Comparison of ENCODE assay signal across 1 cellular context in genomic region chr10:126235979-126236851, GRCh38.
A peak's percentile ranks its signal among the peaks of the same experiment; 100 is the strongest.
TF ChIP-seq lines count a peak whose summit lies in the region.

No MANE protein-coding gene starts in this region.

TF ChIP-seq in SK-N-SH, 30 proteins besides CTCF, POLR2A, EP300 and RAD21 (continued from another document):
- TF ChIP-seq, protein P1, sequence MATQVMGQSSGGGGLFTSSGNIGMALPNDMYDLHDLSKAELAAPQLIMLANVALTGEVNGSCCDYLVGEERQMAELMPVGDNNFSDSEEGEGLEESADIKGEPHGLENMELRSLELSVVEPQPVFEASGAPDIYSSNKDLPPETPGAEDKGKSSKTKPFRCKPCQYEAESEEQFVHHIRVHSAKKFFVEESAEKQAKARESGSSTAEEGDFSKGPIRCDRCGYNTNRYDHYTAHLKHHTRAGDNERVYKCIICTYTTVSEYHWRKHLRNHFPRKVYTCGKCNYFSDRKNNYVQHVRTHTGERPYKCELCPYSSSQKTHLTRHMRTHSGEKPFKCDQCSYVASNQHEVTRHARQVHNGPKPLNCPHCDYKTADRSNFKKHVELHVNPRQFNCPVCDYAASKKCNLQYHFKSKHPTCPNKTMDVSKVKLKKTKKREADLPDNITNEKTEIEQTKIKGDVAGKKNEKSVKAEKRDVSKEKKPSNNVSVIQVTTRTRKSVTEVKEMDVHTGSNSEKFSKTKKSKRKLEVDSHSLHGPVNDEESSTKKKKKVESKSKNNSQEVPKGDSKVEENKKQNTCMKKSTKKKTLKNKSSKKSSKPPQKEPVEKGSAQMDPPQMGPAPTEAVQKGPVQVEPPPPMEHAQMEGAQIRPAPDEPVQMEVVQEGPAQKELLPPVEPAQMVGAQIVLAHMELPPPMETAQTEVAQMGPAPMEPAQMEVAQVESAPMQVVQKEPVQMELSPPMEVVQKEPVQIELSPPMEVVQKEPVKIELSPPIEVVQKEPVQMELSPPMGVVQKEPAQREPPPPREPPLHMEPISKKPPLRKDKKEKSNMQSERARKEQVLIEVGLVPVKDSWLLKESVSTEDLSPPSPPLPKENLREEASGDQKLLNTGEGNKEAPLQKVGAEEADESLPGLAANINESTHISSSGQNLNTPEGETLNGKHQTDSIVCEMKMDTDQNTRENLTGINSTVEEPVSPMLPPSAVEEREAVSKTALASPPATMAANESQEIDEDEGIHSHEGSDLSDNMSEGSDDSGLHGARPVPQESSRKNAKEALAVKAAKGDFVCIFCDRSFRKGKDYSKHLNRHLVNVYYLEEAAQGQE (IDR thresholded peaks at IDR 0.05; ENCODE audit: low read depth, low read length) = no peak
- peak; percentile 56 for TF ChIP-seq GABPA (IDR thresholded peaks at IDR 0.05; ENCODE audit: low read depth)
- no peak for TF ChIP-seq SMC3 (IDR thresholded peaks at IDR 0.05; ENCODE audit: low read depth, low read length)
- TF ChIP-seq TEAD4 (IDR thresholded peaks at IDR 0.05; ENCODE audit: borderline replicate concordance, insufficient read depth) = no peak
- TF ChIP-seq FOXJ3 (CRISPR knock-in tag; IDR thresholded peaks at IDR 0.05) = peak; percentile 66; the same call in 1 of the 2 replicates
- TF ChIP-seq RCOR1 (IDR thresholded peaks at IDR 0.05; ENCODE audit: low read length) = peak; percentile 29; the same call in 1 of the 2 replicates
- TF ChIP-seq YY1 (IDR thresholded peaks at IDR 0.05; ENCODE audit: low read depth) = no peak
